ENCODE assay signal across 23 cellular contexts in the genomic region with DNA sequence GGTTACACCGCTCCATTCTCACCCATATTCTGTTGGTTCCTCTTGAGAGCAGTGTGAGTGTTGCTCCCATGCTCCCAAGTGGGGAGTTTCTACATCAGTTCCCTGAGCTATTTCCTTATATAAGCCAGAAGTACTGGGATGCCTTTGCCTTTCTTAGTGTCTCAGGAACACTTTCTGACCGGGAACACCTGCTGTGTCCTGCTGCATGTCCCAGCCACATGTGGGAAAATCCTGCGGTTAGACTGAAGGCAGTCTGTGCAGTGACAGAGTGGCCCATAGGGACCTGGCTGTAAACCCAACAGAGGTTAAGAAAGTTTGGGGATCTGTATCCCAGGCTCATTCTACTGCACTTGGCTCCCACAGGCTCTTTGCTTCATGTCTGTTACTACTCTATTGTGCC.
"Had no signal": no experiment of that assay in that cellular context is flagged by ENCODE, and none has a peak within 500 bp of the region (broad histone marks: within the 10 kb centered on the region; RNA-seq: fewer than 3 reads in every experiment).

No MANE protein-coding gene starts in this region.

- H3K27ac Mint-ChIP-seq: memory B cell; mesothelial cell of epicardium; naive thymus-derived CD8-positive, alpha-beta T cell had no signal

- H3K27me3 ChIP-seq: pancreas, right lobe of liver, suprapubic skin, transverse colon, vagina had no signal

- H3K4me1 ChIP-seq: pancreas, suprapubic skin, transverse colon, upper lobe of right lung, vagina had no signal

- DNase-seq: dermis blood vessel endothelial cell; effector memory CD4-positive, alpha-beta T cell; hypothalamus; mucosa of descending colon; naive thymus-derived CD8-positive, alpha-beta T cell; occipital lobe; pancreas; right lobe of liver; stimulated activated CD4-positive, alpha-beta T cell treated with anti-CD3 and anti-CD28 coated beads, Interleukin-12 subunit alpha, Interleukin-12 subunit beta, amount 100 ng/mL, for 4 hours; stimulated activated CD4-positive, alpha-beta T cell treated with anti-CD3 and anti-CD28 coated beads, Interleukin-1b, Interleukin-23, amount 100 ng/mL, for 48 hours; stimulated activated CD4-positive, alpha-beta T cell treated with anti-CD3 and anti-CD28 coated beads, Interleukin-4, amount 100 ng/mL, for 1 hour; stimulated activated CD8-positive, alpha-beta memory T cell treated with anti-CD3 and anti-CD28 coated beads, Interleukin-4, amount 100 ng/mL, for 48 hours; stimulated activated naive CD4-positive, alpha-beta T cell; stimulated activated naive CD8-positive, alpha-beta T cell treated with anti-CD3 and anti-CD28 coated beads, Interleukin-15, amount 100 ng/mL, for 72 hours; transverse colon; upper lobe of right lung had no signal

- ATAC-seq: mucosa of descending colon; naive thymus-derived CD8-positive, alpha-beta T cell; pancreas; right lobe of liver; stimulated activated naive CD8-positive, alpha-beta T cell treated with anti-CD3 and anti-CD28 coated beads, Interleukin-15, amount 100 ng/mL, for 72 hours; upper lobe of right lung had no signal

- H3K9me3 ChIP-seq: mucosa of descending colon, pancreas, right lobe of liver, suprapubic skin, transverse colon, upper lobe of right lung, vagina had no signal

- H3K36me3 Mint-ChIP-seq: memory B cell; mesothelial cell of epicardium; naive thymus-derived CD8-positive, alpha-beta T cell had no signal

- H3K4me2 ChIP-seq: smooth muscle cell had no signal

- H3K27ac ChIP-seq: coronary artery, pancreas, right lobe of liver, suprapubic skin, transverse colon, upper lobe of right lung, vagina had no signal

- H3K4me3 Mint-ChIP-seq: memory B cell; mesothelial cell of epicardium; naive thymus-derived CD8-positive, alpha-beta T cell; stimulated activated naive CD8-positive, alpha-beta T cell treated with anti-CD3 and anti-CD28 coated beads, Interleukin-15, amount 100 ng/mL, for 72 hours had no signal

- H3K36me3 ChIP-seq: pancreas, right lobe of liver, suprapubic skin, transverse colon, upper lobe of right lung, vagina had no signal

- H3K9me3 Mint-ChIP-seq: memory B cell; mesothelial cell of epicardium; naive thymus-derived CD8-positive, alpha-beta T cell; stimulated activated naive CD8-positive, alpha-beta T cell treated with anti-CD3 and anti-CD28 coated beads, Interleukin-15, amount 100 ng/mL, for 72 hours had no signal

- H3K4me1 Mint-ChIP-seq: memory B cell had no signal

- H3K4me3 ChIP-seq: coronary artery, lung, mucosa of descending colon, pancreas, right lobe of liver, smooth muscle cell, suprapubic skin, transverse colon, upper lobe of right lung, vagina had no signal
